In the genomic region with DNA sequence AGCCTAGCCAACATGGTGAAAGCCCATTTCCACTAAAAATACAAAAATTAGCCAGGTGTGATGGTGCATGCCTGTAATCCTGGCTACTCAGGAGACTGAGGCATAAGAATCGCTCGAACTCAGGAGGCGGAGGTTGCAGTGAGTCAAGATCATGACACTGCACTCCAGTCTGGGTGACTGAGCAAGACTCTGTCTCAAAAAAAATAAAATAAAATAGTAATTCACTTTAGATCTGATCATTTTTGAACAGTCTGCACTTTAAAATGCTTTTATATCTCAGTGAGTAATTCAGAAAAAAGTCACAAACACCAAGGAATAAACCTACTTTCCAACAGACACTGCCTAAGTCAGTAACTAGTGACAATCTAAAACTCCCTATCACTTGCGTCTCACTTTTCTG, we compare ENCODE assay signal across 30 cellular contexts. TPM values are rescaled to one million over a fixed set of nuclear protein-coding genes. Genes with fewer than 3 reads are reported as not detected.
"Had no signal": no experiment of that assay in that cellular context is flagged by ENCODE, and none has a peak within 500 bp of the region (broad histone marks: within the 10 kb centered on the region; RNA-seq: fewer than 3 reads in every experiment).

No MANE protein-coding gene starts in this region.

- H3K9me3 Mint-ChIP-seq: activated naive CD4-positive, alpha-beta T cell treated with anti-CD3 and anti-CD28 coated beads for 36 hours; activated naive CD8-positive, alpha-beta T cell treated with anti-CD3 and anti-CD28 coated beads for 36 hours; effector memory CD8-positive, alpha-beta T cell; stimulated activated naive CD8-positive, alpha-beta T cell treated with anti-CD3 and anti-CD28 coated beads, Interleukin-15, Interleukin-2, amounts not matched to agents 100 ng/mL and 50 ng/mL, for 24 hours had no signal

- H3K79me2 ChIP-seq: parathyroid adenoma had no signal

- H3K36me3 ChIP-seq: adrenal gland, thoracic aorta, uterus had no signal

- H3K9ac ChIP-seq: parathyroid adenoma had no signal

- H3K4me1 Mint-ChIP-seq: brain, mesothelial cell of epicardium had no signal

- ATAC-seq: effector memory CD8-positive, alpha-beta T cell; gastroesophageal sphincter; left colon; naive thymus-derived CD4-positive, alpha-beta T cell had no signal

- H3K27me3 Mint-ChIP-seq: activated naive CD8-positive, alpha-beta T cell treated with anti-CD3 and anti-CD28 coated beads for 36 hours; brain; effector memory CD8-positive, alpha-beta T cell; naive thymus-derived CD4-positive, alpha-beta T cell; stimulated activated naive CD8-positive, alpha-beta T cell treated with anti-CD3 and anti-CD28 coated beads, Interleukin-15, Interleukin-2, amounts not matched to agents 100 ng/mL and 50 ng/mL, for 24 hours had no signal

- DNase-seq: activated CD4-positive, alpha-beta T cell treated with anti-CD3 and anti-CD28 coated beads for 48 hours; activated CD4-positive, alpha-beta T cell treated with anti-CD3 and anti-CD28 coated beads, Interleukin-2, amount 50 U/mL, for 48 hours; activated CD8-positive, alpha-beta memory T cell treated with anti-CD3 and anti-CD28 coated beads for 24 hours; activated effector memory CD4-positive, alpha-beta T cell treated with Interleukin-2 at 50 U/mL for 16 hours; activated naive CD4-positive, alpha-beta T cell treated with anti-CD3 and anti-CD28 coated beads for 36 hours; activated naive CD8-positive, alpha-beta T cell treated with anti-CD3 and anti-CD28 coated beads for 36 hours; adrenal gland; aorta; cortex of kidney; effector memory CD8-positive, alpha-beta T cell; hippocampal formation; kidney; left colon; mammary epithelial cell; naive thymus-derived CD4-positive, alpha-beta T cell; spleen; stimulated activated CD4-positive, alpha-beta T cell treated with anti-CD3 and anti-CD28 coated beads, Interleukin-4, amount 100 ng/mL, for 1 hour; T-helper 9 cell; trophoblast cell; uterus had no signal

- H3K9me3 ChIP-seq: gastroesophageal sphincter, right atrium auricular region, thoracic aorta, uterus had no signal

- H3K4me3 ChIP-seq: adrenal gland, gastroesophageal sphincter, right atrium auricular region, spleen, thoracic aorta, uterus had no signal

- H3K27ac ChIP-seq: adrenal gland, gastroesophageal sphincter, parathyroid adenoma, spleen, thoracic aorta, uterus, VCaP had no signal

- H3K4me1 ChIP-seq: adrenal gland, gastroesophageal sphincter, parathyroid adenoma, right atrium auricular region, spleen, uterus had no signal

- H3K27ac Mint-ChIP-seq: activated naive CD4-positive, alpha-beta T cell treated with anti-CD3 and anti-CD28 coated beads for 36 hours; activated naive CD8-positive, alpha-beta T cell treated with anti-CD3 and anti-CD28 coated beads for 36 hours; brain; effector memory CD8-positive, alpha-beta T cell; mesothelial cell of epicardium; naive thymus-derived CD4-positive, alpha-beta T cell; stimulated activated naive CD8-positive, alpha-beta T cell treated with anti-CD3 and anti-CD28 coated beads, Interleukin-15, Interleukin-2, amounts not matched to agents 100 ng/mL and 50 ng/mL, for 24 hours had no signal

- H2AFZ ChIP-seq: parathyroid adenoma had no signal

- H3K27me3 ChIP-seq: adrenal gland, gastroesophageal sphincter, right atrium auricular region, spleen, uterus had no signal

- FAIRE-seq: endothelial cell of umbilical vein, kidney, TTC549 had no signal

- H3K4me3 Mint-ChIP-seq: activated naive CD4-positive, alpha-beta T cell treated with anti-CD3 and anti-CD28 coated beads for 36 hours; activated naive CD8-positive, alpha-beta T cell treated with anti-CD3 and anti-CD28 coated beads for 36 hours; brain; effector memory CD8-positive, alpha-beta T cell; mesothelial cell of epicardium; naive thymus-derived CD4-positive, alpha-beta T cell; stimulated activated naive CD8-positive, alpha-beta T cell treated with anti-CD3 and anti-CD28 coated beads, Interleukin-15, Interleukin-2, amounts not matched to agents 100 ng/mL and 50 ng/mL, for 24 hours had no signal

RNA-seq across cellular contexts. Expression of a gene that starts 25.6 kb away (rescaled TPM):
- total RNA-seq: activated naive CD8-positive, alpha-beta T cell treated with anti-CD3 and anti-CD28 coated beads for 36 hours had no signal
